8 cellular contexts compared by ENCODE assay signal in the genomic region with DNA sequence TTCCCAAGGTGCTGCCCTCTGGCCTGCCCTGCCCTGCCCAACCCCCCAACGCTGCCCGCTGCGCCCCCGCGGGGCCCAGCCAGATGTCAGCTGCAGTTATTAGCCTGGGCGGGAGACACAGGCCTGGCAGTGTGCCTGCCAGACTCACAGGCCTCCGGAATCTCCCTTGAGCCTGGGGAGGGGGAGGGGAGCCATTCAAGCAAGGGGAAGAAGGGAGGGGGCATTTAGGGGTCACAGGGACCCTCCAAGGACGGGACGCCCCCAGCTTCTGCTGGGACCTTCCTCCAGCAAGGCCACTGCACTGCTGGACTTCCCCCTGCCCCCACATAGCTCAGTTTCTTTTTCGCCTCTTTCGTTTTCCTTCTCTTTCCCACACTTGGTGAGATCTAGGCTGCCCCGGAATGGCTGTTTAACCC. TPM values are rescaled to one million over a fixed set of nuclear protein-coding genes. Genes with fewer than 3 reads are reported as not detected.
DNase-seq lines count a peak whose midpoint lies in the region; ATAC-seq, FAIRE-seq and TF ChIP-seq lines count a peak whose summit lies in the region.

No MANE protein-coding gene starts in this region.

- no peaks in the 10 kb centered on the region for H3K9me3 ChIP-seq in CD4-positive, alpha-beta memory T cell (ENCODE audit: control insufficient read depth in 1 of 2, low read length in 2 of 2)

- intact Hi-C loops in CD4-positive, alpha-beta memory T cell (cut with micrococcal nuclease): no loop called here

- peak overlapping the region in 1 of 2 donors; percentile 27 for H3K4me3 ChIP-seq in CD4-positive, alpha-beta memory T cell (ENCODE audit: low read length in 2 of 2)

- H3K4me1 ChIP-seq in CD4-positive, alpha-beta memory T cell (ENCODE audit: insufficient read depth, low read length): peaks cover 56% of the 10 kb centered on the region

- peak in 3 of 5 donors; percentile 39 to 84 (median 46) for DNase-seq in CD4-positive, alpha-beta memory T cell
- DNase-seq in H54 (ENCODE audit: insufficient read length, low spot score): no peak
- DNase-seq in SHP77 treated with DMSO at 0.1 percent for 48 hours (lab: John Stamatoyannopoulos, UW): peak; percentile 19
- peak in 53 of 61 donors; percentile 8 to 75 (median 42) for DNase-seq in caudate nucleus (lab: John Stamatoyannopoulos, UW)
- peak; percentile 52 for DNase-seq in kidney glomerular epithelial cell (lab: John Stamatoyannopoulos, UW)
- peak; percentile 47 for DNase-seq in stimulated activated CD4-positive, alpha-beta T cell treated with anti-CD3 and anti-CD28 coated beads, Interleukin-4, amount 100 ng/mL, for 24 hours
- DNase-seq in GM19240 (ENCODE audit: insufficient read length, low spot score): no peak

- peaks cover 0 to 21% (median 0%) of the 10 kb centered on the region in 8 donors for H3K9me3 Mint-ChIP-seq in CD4-positive, alpha-beta memory T cell

- no peak for FAIRE-seq in H54 (lab: Jason Lieb, UNC)

- H3K36me3 Mint-ChIP-seq in CD4-positive, alpha-beta memory T cell: peaks cover 4 to 21% of the 10 kb centered on the region in 2 donors

- peak overlapping the region; percentile 100 for H3K27ac ChIP-seq in CD4-positive, alpha-beta memory T cell (ENCODE audit: low read depth, low read length)
- peak overlapping the region; percentile 99 for H3K27ac ChIP-seq in caudate nucleus (ENCODE audit: low read depth, low read length)

- no peaks in the 10 kb centered on the region for H3K36me3 ChIP-seq in CD4-positive, alpha-beta memory T cell (ENCODE audit: insufficient read depth, low read length)

- ATAC-seq in HG02981 (IDR thresholded peaks at IDR 0.05; ENCODE audit: unreplicated experiment): no peak

- no peaks in the 10 kb centered on the region for H3K27me3 ChIP-seq in CD4-positive, alpha-beta memory T cell (ENCODE audit: insufficient read depth, low read length)

- peak; percentile 24; the same call in 1 of the 2 replicates for TF ChIP-seq POLR2A in H54 (IDR thresholded peaks at IDR 0.05; ENCODE audit: low read depth, low read length)

- POLR2A ChIA-PET in CD4-positive, alpha-beta memory T cell (lab: Charles Lee; ENCODE audit: partially characterized antibody): interaction anchor here (1.1 to 20.0 kb wide), 5 partner anchors 8 to 65 kb away, joined by 3 to 1162 read pairs (median 8); a partner anchor contains a TSS

- H3K4me1 Mint-ChIP-seq in CD4-positive, alpha-beta memory T cell: peaks cover 11 to 34% (median 18%) of the 10 kb centered on the region in 4 donors

- H3K27me3 Mint-ChIP-seq in CD4-positive, alpha-beta memory T cell: no peaks in the 10 kb centered on the region

- peak overlapping the region; percentile 27 to 90 (median 81) for H3K4me3 Mint-ChIP-seq in CD4-positive, alpha-beta memory T cell

- CTCF ChIA-PET in CD4-positive, alpha-beta memory T cell (lab: Charles Lee; ENCODE audit: partially characterized antibody): interaction anchor here (1.6 to 3.2 kb wide), 2 partner anchors 11 to 29 kb away, joined by 3 to 14 read pairs; no protein-coding TSS in a partner anchor

- H3K27ac Mint-ChIP-seq in CD4-positive, alpha-beta memory T cell: peak overlapping the region in 6 of 7 donors; percentile 98 to 100 (median 99)

RNA-seq across cellular contexts. Expression of a gene that starts 2.6 kb away (rescaled TPM):
- 100 to 1,000 TPM; 103 to 106 TPM for total RNA-seq in CD4-positive, alpha-beta memory T cell
- polyA plus RNA-seq in CD4-positive, alpha-beta memory T cell: 1,000 to 10,000 TPM in 1 of 2 donors, 100 to 1,000 TPM in 1; 771 to 3,132 TPM

RNA-seq across cellular contexts. Expression of a gene that starts 12.9 kb away (rescaled TPM):
- total RNA-seq in CD4-positive, alpha-beta memory T cell: 100 to 1,000 TPM; 116 to 120 TPM
- polyA plus RNA-seq in CD4-positive, alpha-beta memory T cell: 100 to 1,000 TPM; 266 to 533 TPM

RNA-seq across cellular contexts. Expression of a gene that starts 13.2 kb away (rescaled TPM):
- 1 to 10 TPM; 2.2 to 3.2 TPM for total RNA-seq in CD4-positive, alpha-beta memory T cell
- polyA plus RNA-seq in CD4-positive, alpha-beta memory T cell: 1 to 10 TPM; 1.5 to 4.4 TPM

RNA-seq across cellular contexts. Expression of a gene that starts 13.3 kb away (rescaled TPM):
- total RNA-seq in CD4-positive, alpha-beta memory T cell: 10 to 100 TPM; 23.3 to 24.2 TPM
- 1 to 10 TPM; 2.6 to 3.4 TPM for polyA plus RNA-seq in CD4-positive, alpha-beta memory T cell

RNA-seq across cellular contexts. Expression of a gene that starts 17.7 kb away (rescaled TPM):
- 10 to 100 TPM; 10.5 to 12.6 TPM for total RNA-seq in CD4-positive, alpha-beta memory T cell
- polyA plus RNA-seq in CD4-positive, alpha-beta memory T cell: 10 to 100 TPM; 16.9 to 23.5 TPM

Comparison
In these comparisons a context has a peak if more than half of its experiments do, and no peak if none do; other contexts are left out.
1. DNase-seq: peak in CD4-positive, alpha-beta memory T cell (3 of 5), SHP77 treated with DMSO at 0.1 percent for 48 hours (single experiment), caudate nucleus (53 of 61), kidney glomerular epithelial cell (single experiment) and stimulated activated CD4-positive, alpha-beta T cell treated with anti-CD3 and anti-CD28 coated beads, Interleukin-4, amount 100 ng/mL, for 24 hours (single experiment); none in H54 (single experiment) and GM19240 (single experiment).